Comparison of ENCODE assay signal across 11 cellular contexts in the genomic region with DNA sequence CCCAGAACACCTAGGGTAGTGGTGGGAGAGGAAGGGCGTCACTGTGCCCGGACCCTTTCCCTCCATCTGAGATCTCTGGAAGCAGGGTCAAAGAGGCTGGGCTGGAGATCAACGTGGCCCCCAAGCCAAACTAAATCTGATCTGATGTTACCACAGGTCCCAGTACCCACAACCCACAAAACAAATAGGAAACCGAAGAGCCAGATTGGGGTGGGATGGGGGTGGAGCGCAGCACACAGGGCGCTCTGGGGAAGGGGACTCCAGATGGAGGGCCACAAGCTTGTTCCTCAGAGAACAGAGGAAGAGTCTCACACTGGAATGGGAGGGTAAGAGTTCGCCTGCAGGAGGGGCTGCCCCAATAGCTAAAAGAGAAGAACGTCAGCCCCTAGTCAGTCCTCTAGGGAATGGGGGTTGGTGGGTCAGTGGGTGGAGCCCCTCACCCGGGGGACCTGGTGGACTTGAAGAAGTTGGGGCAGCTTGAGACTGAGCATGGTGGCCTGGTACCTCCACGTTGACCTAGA. TPM values are rescaled to one million over a fixed set of nuclear protein-coding genes. Genes with fewer than 3 reads are reported as not detected.
DNase-seq lines count a peak whose midpoint lies in the region; ATAC-seq and TF ChIP-seq lines count a peak whose summit lies in the region.
"Had no signal": no experiment of that assay in that cellular context is flagged by ENCODE, and none has a peak within 500 bp of the region (broad histone marks: within the 10 kb centered on the region; RNA-seq: fewer than 3 reads in every experiment).

No MANE protein-coding gene starts in this region.

- POLR2A ChIA-PET in SK-N-SH (lab: Yijun Ruan, JAX) = interaction anchor here (1.0 to 1.8 kb wide), 2 partner anchors 14 to 34 kb away, joined by 3 to 4 read pairs; a partner anchor contains a TSS

- H3K4me1 ChIP-seq in SK-N-SH (ENCODE audit: control insufficient read depth in 1 of 2, insufficient read depth in 2 of 2, low read depth in 1 of 2, low read length in 1 of 2) = peaks cover 5 to 62% of the 10 kb centered on the region in 2 experiments; a peak in 2 of 4 replicates

- TF ChIP-seq RAD21 in SK-N-SH (IDR thresholded peaks at IDR 0.05; ENCODE audit: low read length) = no peak

- in situ Hi-C loops in brain microvascular endothelial cell (cut with HindIII; ENCODE audit: low pct_ligation_motif_present, low sequenced_read_pairs) = no loop called here

- H3K4me2 ChIP-seq in SK-N-SH = no peak overlapping the region

- no peaks in the 10 kb centered on the region for H3K9me2 ChIP-seq in SK-N-SH

- TF ChIP-seq CTCF in SK-N-SH (IDR thresholded peaks at IDR 0.05) = no peak
- TF ChIP-seq CTCF in brain microvascular endothelial cell (IDR thresholded peaks at IDR 0.05; ENCODE audit: low read depth, low read length, missing control alignments) = no peak
- TF ChIP-seq CTCF in progenitor cell of endocrine pancreas (IDR thresholded peaks at IDR 0.05; ENCODE audit: unreplicated experiment) = no peak

- ATAC-seq in SK-N-SH treated with all-trans-retinoic acid at 6 μM for 48 hours (no peak), HG02981 (IDR thresholded peaks at IDR 0.05; ENCODE audit: unreplicated experiment) (no peak), GM21576 (IDR thresholded peaks at IDR 0.05; ENCODE audit: unreplicated experiment) (no peak), HG03039 (IDR thresholded peaks at IDR 0.05; ENCODE audit: unreplicated experiment) (no peak)

- no peak overlapping the region; a peak in 1 of 4 replicates for H3K27ac ChIP-seq in SK-N-SH (ENCODE audit: low read depth in 2 of 2, low read length in 1 of 2)
- H3K27ac ChIP-seq in brain microvascular endothelial cell = no peak overlapping the region
- H3K27ac ChIP-seq: HL-60 had no signal

- H3K4me1 Mint-ChIP-seq in IgD-negative memory B cell = peaks cover 6 to 7% (median 6%) of the 10 kb centered on the region in 3 donors
- H3K4me1 Mint-ChIP-seq in progenitor cell of endocrine pancreas (ENCODE audit: low read depth) = peaks cover 4% of the 10 kb centered on the region

- no peaks in the 10 kb centered on the region for H4K20me1 ChIP-seq in SK-N-SH (ENCODE audit: insufficient read depth)

- H3K27me3 ChIP-seq in SK-N-SH (ENCODE audit: insufficient read depth) = no peaks in the 10 kb centered on the region
- peaks cover 7% of the 10 kb centered on the region for H3K27me3 ChIP-seq in brain microvascular endothelial cell (replicated peaks)

- H2AFZ ChIP-seq in SK-N-SH (ENCODE audit: low read depth) = no peak overlapping the region

- no peak overlapping the region for H3K27ac Mint-ChIP-seq in IgD-negative memory B cell
- peak overlapping the region; percentile 88 for H3K27ac Mint-ChIP-seq in progenitor cell of endocrine pancreas

- H3K4me3 Mint-ChIP-seq in IgD-negative memory B cell (peak overlapping the region; percentile 9 to 87 (median 70)), progenitor cell of endocrine pancreas (ENCODE audit: low read depth) (peak overlapping the region; percentile 26)

- no peaks in the 10 kb centered on the region for H3K79me2 ChIP-seq in SK-N-SH (ENCODE audit: insufficient read depth)

- H3K36me3 ChIP-seq in SK-N-SH (replicated peaks in 1 of 2; ENCODE audit: control insufficient read depth in 1 of 2, insufficient read depth in 2 of 2, low read length in 1 of 2) (peaks cover 5 to 32% of the 10 kb centered on the region in 2 experiments), brain microvascular endothelial cell (replicated peaks) (peaks cover 26% of the 10 kb centered on the region)

- H3K36me3 Mint-ChIP-seq in IgD-negative memory B cell = no peaks in the 10 kb centered on the region
- peaks cover 4% of the 10 kb centered on the region for H3K36me3 Mint-ChIP-seq in progenitor cell of endocrine pancreas (ENCODE audit: insufficient read depth)

- no peaks in the 10 kb centered on the region for H3K9me3 ChIP-seq in SK-N-SH

- H3K9me3 Mint-ChIP-seq in IgD-negative memory B cell (no peaks in the 10 kb centered on the region), progenitor cell of endocrine pancreas (ENCODE audit: low read depth) (no peaks in the 10 kb centered on the region)

- peaks cover 8% of the 10 kb centered on the region for H3K27me3 Mint-ChIP-seq in IgD-negative memory B cell
- H3K27me3 Mint-ChIP-seq in progenitor cell of endocrine pancreas = no peaks in the 10 kb centered on the region

- WGBS in SK-N-SH (ENCODE audit: low lambda C conversion rate) = 92% methylated on average over 7 of the region's 10 CpGs

- CTCF ChIA-PET in SK-N-SH (lab: Yijun Ruan, JAX) = interaction anchor here (1.4 to 4.0 kb wide), 5 partner anchors 11 to 150 kb away, joined by 4 to 26 read pairs (median 11); no protein-coding TSS in a partner anchor

- no peak for TF ChIP-seq EP300 in SK-N-SH (IDR thresholded peaks at IDR 0.05; ENCODE audit: borderline replicate concordance in 1 of 2, low read depth in 1 of 2, low read length in 1 of 2)

- DNase-seq in SK-N-SH = peak; percentile 43
- no peak for DNase-seq in brain microvascular endothelial cell
- no peak for DNase-seq in progenitor cell of endocrine pancreas (ENCODE audit: low spot score, unreplicated experiment)
- DNase-seq: foreskin melanocyte, GDM1 had no signal

- no peak overlapping the region for H3K9ac ChIP-seq in SK-N-SH

- H3K4me3 ChIP-seq in SK-N-SH (ENCODE audit: low read depth in 2 of 2, low read length in 1 of 2) (no peak overlapping the region), brain microvascular endothelial cell (ENCODE audit: low read depth, low read length) (peak overlapping the region; percentile 9)

- peaks cover 4% of the 10 kb centered on the region for H3F3A ChIP-seq in SK-N-SH (replicated peaks; ENCODE audit: insufficient read depth)

TF ChIP-seq in SK-N-SH, 30 proteins besides CTCF, POLR2A, EP300 and RAD21 (continues in another document):
- TF ChIP-seq JUND (IDR thresholded peaks at IDR 0.05) = no peak
- TF ChIP-seq GATA2 (CRISPR knock-in tag; IDR thresholded peaks at IDR 0.05) = no peak
- TF ChIP-seq TCF12 (IDR thresholded peaks at IDR 0.05) = no peak
- TF ChIP-seq, protein P1, sequence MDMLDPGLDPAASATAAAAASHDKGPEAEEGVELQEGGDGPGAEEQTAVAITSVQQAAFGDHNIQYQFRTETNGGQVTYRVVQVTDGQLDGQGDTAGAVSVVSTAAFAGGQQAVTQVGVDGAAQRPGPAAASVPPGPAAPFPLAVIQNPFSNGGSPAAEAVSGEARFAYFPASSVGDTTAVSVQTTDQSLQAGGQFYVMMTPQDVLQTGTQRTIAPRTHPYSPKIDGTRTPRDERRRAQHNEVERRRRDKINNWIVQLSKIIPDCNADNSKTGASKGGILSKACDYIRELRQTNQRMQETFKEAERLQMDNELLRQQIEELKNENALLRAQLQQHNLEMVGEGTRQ (IDR thresholded peaks at IDR 0.05; ENCODE audit: borderline replicate concordance, low read depth, low read length) = no peak
- TF ChIP-seq, protein P2, sequence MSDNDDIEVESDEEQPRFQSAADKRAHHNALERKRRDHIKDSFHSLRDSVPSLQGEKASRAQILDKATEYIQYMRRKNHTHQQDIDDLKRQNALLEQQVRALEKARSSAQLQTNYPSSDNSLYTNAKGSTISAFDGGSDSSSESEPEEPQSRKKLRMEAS (IDR thresholded peaks at IDR 0.05; ENCODE audit: low read depth) = no peak
- TF ChIP-seq TEAD4 (IDR thresholded peaks at IDR 0.05; ENCODE audit: borderline replicate concordance, insufficient read depth) = no peak
- no peak for TF ChIP-seq CHD2 (IDR thresholded peaks at IDR 0.05; ENCODE audit: low read length, partially characterized antibody)

TF ChIP-seq in SK-N-SH treated with all-trans-retinoic acid at 6 μM for 48 hours, 23 proteins besides CTCF, POLR2A, EP300 and RAD21:
- TF ChIP-seq OSR1 (CRISPR knock-in tag; IDR thresholded peaks at IDR 0.05) = no peak
- TF ChIP-seq BACH2 (CRISPR knock-in tag; IDR thresholded peaks at IDR 0.05; ENCODE audit: borderline replicate concordance) = no peak
- no peak for TF ChIP-seq CSDC2 (CRISPR knock-in tag; IDR thresholded peaks at IDR 0.05)
- no peak for TF ChIP-seq GLIS3 (CRISPR knock-in tag; IDR thresholded peaks at IDR 0.05)
- TF ChIP-seq, protein P3, sequence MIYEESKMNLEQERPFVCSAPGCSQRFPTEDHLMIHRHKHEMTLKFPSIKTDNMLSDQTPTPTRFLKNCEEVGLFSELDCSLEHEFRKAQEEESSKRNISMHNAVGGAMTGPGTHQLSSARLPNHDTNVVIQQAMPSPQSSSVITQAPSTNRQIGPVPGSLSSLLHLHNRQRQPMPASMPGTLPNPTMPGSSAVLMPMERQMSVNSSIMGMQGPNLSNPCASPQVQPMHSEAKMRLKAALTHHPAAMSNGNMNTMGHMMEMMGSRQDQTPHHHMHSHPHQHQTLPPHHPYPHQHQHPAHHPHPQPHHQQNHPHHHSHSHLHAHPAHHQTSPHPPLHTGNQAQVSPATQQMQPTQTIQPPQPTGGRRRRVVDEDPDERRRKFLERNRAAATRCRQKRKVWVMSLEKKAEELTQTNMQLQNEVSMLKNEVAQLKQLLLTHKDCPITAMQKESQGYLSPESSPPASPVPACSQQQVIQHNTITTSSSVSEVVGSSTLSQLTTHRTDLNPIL (CRISPR knock-in tag; IDR thresholded peaks at IDR 0.05; ENCODE audit: low read depth) = no peak

RNA-seq across cellular contexts. Expression of a gene that starts 1.6 kb away (rescaled TPM):
- polyA plus RNA-seq in SK-N-SH (2012; rRNA removed) (2.4 and 3.5 TPM in 2 replicates), IgD-negative memory B cell (0.44 TPM)
- 0.69 and 0.88 TPM in 2 replicates for polyA plus RNA-seq in SK-N-SH (2012; cell fraction: cytosol; rRNA removed)
- 30.6 and 40.2 TPM in 2 replicates for polyA plus RNA-seq in SK-N-SH (2012; cell fraction: nucleus; rRNA removed)
- 21.5 and 22.3 TPM in 2 replicates for total RNA-seq in progenitor cell of endocrine pancreas

RNA-seq across cellular contexts. Expression of a gene that starts 4.3 kb away (rescaled TPM):
- polyA plus RNA-seq in SK-N-SH (2012; rRNA removed) = 0.96 and 1.1 TPM in 2 replicates
- 0.13 and 0.18 TPM in 2 replicates for polyA plus RNA-seq in SK-N-SH (2012; cell fraction: cytosol; rRNA removed)
- polyA plus RNA-seq in SK-N-SH (2012; cell fraction: nucleus; rRNA removed) = 7.7 and 10.5 TPM in 2 replicates
- not detected for polyA plus RNA-seq in IgD-negative memory B cell
- total RNA-seq in progenitor cell of endocrine pancreas = 4.8 and 5.8 TPM in 2 replicates

RNA-seq across cellular contexts. Expression of a gene that starts 33.5 kb away (rescaled TPM):
- polyA plus RNA-seq in SK-N-SH (2012; rRNA removed) (72.5 and 89.5 TPM in 2 replicates), IgD-negative memory B cell (87.0 TPM)
- 60.3 and 74.6 TPM in 2 replicates for polyA plus RNA-seq in SK-N-SH (2012; cell fraction: cytosol; rRNA removed)
- polyA plus RNA-seq in SK-N-SH (2012; cell fraction: nucleus; rRNA removed) = 66.4 and 78.0 TPM in 2 replicates
- total RNA-seq in progenitor cell of endocrine pancreas = 77.7 and 80.9 TPM in 2 replicates

RNA-seq across cellular contexts. Expression of a gene that starts 36.3 kb away (rescaled TPM):
- 21.3 and 28.2 TPM in 2 replicates for polyA plus RNA-seq in SK-N-SH (2012; rRNA removed)
- 12.5 and 19.4 TPM in 2 replicates for polyA plus RNA-seq in SK-N-SH (2012; cell fraction: cytosol; rRNA removed)
- polyA plus RNA-seq in SK-N-SH (2012; cell fraction: nucleus; rRNA removed) = 112 and 114 TPM in 2 replicates
- polyA plus RNA-seq in IgD-negative memory B cell = 27.2 TPM
- 114 TPM in 2 replicates for total RNA-seq in progenitor cell of endocrine pancreas

RNA-seq across cellular contexts. Expression of a gene that starts 37.8 kb away (rescaled TPM):
- polyA plus RNA-seq in SK-N-SH (2012; rRNA removed) (4.2 and 4.5 TPM in 2 replicates), IgD-negative memory B cell (9.3 TPM)
- 1.7 and 2.8 TPM in 2 replicates for polyA plus RNA-seq in SK-N-SH (2012; cell fraction: cytosol; rRNA removed)
- polyA plus RNA-seq in SK-N-SH (2012; cell fraction: nucleus; rRNA removed) = 9.6 and 12.8 TPM in 2 replicates
- 5.1 and 5.9 TPM in 2 replicates for total RNA-seq in progenitor cell of endocrine pancreas
